In genomic region chr2:46970334-46971288, GRCh38 we compare ENCODE assay signal across 1 cellular context.
TF ChIP-seq lines count a peak whose summit lies in the region.

No MANE protein-coding gene starts in this region.

TF ChIP-seq in HepG2, 621 proteins besides CTCF, POLR2A, EP300 and RAD21 (continued from another document and continues in another):
- TF ChIP-seq ZNF562 (CRISPR knock-in tag; IDR thresholded peaks at IDR 0.05; ENCODE audit: borderline replicate concordance) (no peak), MTERF4 (CRISPR knock-in tag; IDR thresholded peaks at IDR 0.05) (no peak), HDAC6 (IDR thresholded peaks at IDR 0.05; ENCODE audit: low read depth, low read length) (no peak), MLX (CRISPR knock-in tag; IDR thresholded peaks at IDR 0.05) (0 out of 2 replicates have a peak, but pooled peaks have one; percentile 56), IRF2 (CRISPR knock-in tag; IDR thresholded peaks at IDR 0.05) (peak; percentile 71; the same call in 1 of the 2 replicates), ZNF564 (CRISPR knock-in tag; IDR thresholded peaks at IDR 0.05) (no peak), TCF7 (IDR thresholded peaks at IDR 0.05; ENCODE audit: low read depth) (peak; percentile 40; the same call in 1 of the 2 replicates), SALL1 (CRISPR knock-in tag; IDR thresholded peaks at IDR 0.05) (peak; percentile 99), REST (IDR thresholded peaks at IDR 0.05; ENCODE audit: borderline replicate concordance in 1 of 2, low read depth in 1 of 2, low read length in 2 of 2) (no peak), KLF6 (CRISPR knock-in tag; IDR thresholded peaks at IDR 0.05) (0 out of 2 replicates have a peak, but pooled peaks have one; percentile 17), SKI (IDR thresholded peaks at IDR 0.05; ENCODE audit: partially characterized antibody) (peak; percentile 55), AHDC1 (CRISPR knock-in tag; IDR thresholded peaks at IDR 0.05; ENCODE audit: borderline replicate concordance) (peak; percentile 48; the same call in 1 of the 2 replicates), SMYD3 (CRISPR knock-in tag; IDR thresholded peaks at IDR 0.05) (no peak; the same call in 1 of the 2 replicates), ZNF543 (CRISPR knock-in tag; IDR thresholded peaks at IDR 0.05) (peak; percentile 63; the same call in 1 of the 2 replicates), SRSF1 (optimal IDR thresholded peaks at IDR 0.05; ENCODE audit: low read depth, low read length) (peak; percentile 77), ELF1 (CRISPR knock-in tag; IDR thresholded peaks at IDR 0.05) (no peak), ZNF329 (CRISPR knock-in tag; IDR thresholded peaks at IDR 0.05; ENCODE audit: low read depth) (no peak), ZNF275 (CRISPR knock-in tag; IDR thresholded peaks at IDR 0.05; ENCODE audit: borderline replicate concordance) (no peak), THYN1 (CRISPR knock-in tag; IDR thresholded peaks at IDR 0.05; ENCODE audit: borderline replicate concordance, low read depth) (no peak), HMGA1 (CRISPR knock-in tag; conservative IDR thresholded peaks at IDR 0.05) (no peak), JARID2 (CRISPR knock-in tag; IDR thresholded peaks at IDR 0.05; ENCODE audit: insufficient replicate concordance) (no peak), HINFP (CRISPR knock-in tag; IDR thresholded peaks at IDR 0.05; ENCODE audit: low read depth) (peak; percentile 50; the same call in 1 of the 2 replicates), SIX4 (CRISPR knock-in tag; IDR thresholded peaks at IDR 0.05) (no peak), LRRFIP1 (CRISPR knock-in tag; conservative IDR thresholded peaks at IDR 0.05) (no peak), ZZZ3 (CRISPR knock-in tag; IDR thresholded peaks at IDR 0.05; ENCODE audit: borderline replicate concordance) (no peak), PPARG (CRISPR knock-in tag; conservative IDR thresholded peaks at IDR 0.05) (no peak; the same call in 1 of the 2 replicates), SNAPC4 (CRISPR knock-in tag; IDR thresholded peaks at IDR 0.05) (no peak)
